Comparison of ENCODE assay signal across 15 cellular contexts in genomic region chr17:41907633-41908539, GRCh38. TPM values are rescaled to one million over a fixed set of nuclear protein-coding genes. Genes with fewer than 3 reads are reported as not detected.
DNase-seq lines count a peak whose midpoint lies in the region; ATAC-seq, FAIRE-seq and TF ChIP-seq lines count a peak whose summit lies in the region.
"Had no signal": no experiment of that assay in that cellular context is flagged by ENCODE, and none has a peak within 500 bp of the region (broad histone marks: within the 10 kb centered on the region; RNA-seq: fewer than 3 reads in every experiment).

No MANE protein-coding gene starts in this region.

- H3K9me3 ChIP-seq in fibroblast of lung (ENCODE audit: control insufficient read depth, insufficient read depth, low read depth, low read length) (no peaks in the 10 kb centered on the region), pancreas (no peaks in the 10 kb centered on the region), upper lobe of left lung (no peaks in the 10 kb centered on the region)

- peaks cover 45% of the 10 kb centered on the region for H3K36me3 ChIP-seq in fibroblast of lung (ENCODE audit: control insufficient read depth, insufficient read depth, low read length)
- H3K36me3 ChIP-seq in pancreas: peaks cover 5 to 59% (median 7%) of the 10 kb centered on the region in 3 donors
- peaks cover 24 to 97% (median 91%) of the 10 kb centered on the region in 4 donors for H3K36me3 ChIP-seq in upper lobe of left lung

- TF ChIP-seq CTCF in fibroblast of lung (conservative IDR thresholded peaks at IDR 0.05 in 1 of 2, IDR thresholded peaks at IDR 0.05 in 1 of 2; ENCODE audit: low read depth in 1 of 2, low read length in 2 of 2) (no peak), pancreas (IDR thresholded peaks at IDR 0.05) (no peak), upper lobe of left lung (IDR thresholded peaks at IDR 0.05) (no peak)

- peak; percentile 64 to 88 (median 87) for ATAC-seq in pancreas
- ATAC-seq in GM19351 (IDR thresholded peaks at IDR 0.05; ENCODE audit: unreplicated experiment): no peak
- ATAC-seq in upper lobe of left lung (ENCODE audit: low FRiP score in 2 of 2): no peak
- ATAC-seq: T-cell had no signal

- H3K4me1 ChIP-seq in fibroblast of lung (ENCODE audit: control insufficient read depth, extremely low read depth, insufficient read depth, low read length) (peaks cover 37% of the 10 kb centered on the region), pancreas (peaks cover 0 to 25% (median 14%) of the 10 kb centered on the region in 3 donors), upper lobe of left lung (no peaks in the 10 kb centered on the region)

- H3K4me3 ChIP-seq in fibroblast of lung (replicated peaks in 1 of 4; ENCODE audit: control extremely low read depth in 1 of 4, insufficient read depth in 1 of 4, low read depth in 3 of 4, low read length in 4 of 4) (no peak overlapping the region), pancreas (no peak overlapping the region), upper lobe of left lung (no peak overlapping the region)

- H3K27ac ChIP-seq in fibroblast of lung (ENCODE audit: insufficient read depth, low read length) (peak overlapping the region; percentile 58), pancreas (peak overlapping the region in 3 of 4 donors; percentile 6 to 48 (median 22)), upper lobe of left lung (no peak overlapping the region)

- TF ChIP-seq POLR2A in upper lobe of left lung (IDR thresholded peaks at IDR 0.05): no peak

- H3K79me2 ChIP-seq in fibroblast of lung (ENCODE audit: control insufficient read depth, insufficient read depth, low read length): peaks cover 25% of the 10 kb centered on the region

- peak; percentile 64 for DNase-seq in DMS53 treated with DMSO at 0.1 percent for 48 hours (lab: John Stamatoyannopoulos, UW; ENCODE audit: unreplicated experiment)
- DNase-seq in RCC 7860 (ENCODE audit: low spot score): peak; percentile 99
- DNase-seq in fibroblast of lung (ENCODE audit: low read depth in 2 of 2): peak; percentile 43 to 44
- DNase-seq in pancreas: peak in 3 of 6 donors; percentile 45 to 81 (median 64)
- no peak for DNase-seq in cerebellar nuclear complex (lab: John Stamatoyannopoulos, UW)
- DNase-seq in upper lobe of left lung: no peak
- DNase-seq in urothelium cell line (ENCODE audit: low spot score): no peak
- DNase-seq: activated CD4-positive, alpha-beta memory T cell treated with anti-CD3 and anti-CD28 coated beads, Interleukin-2, amount 10 ng/mL, durations not matched to agents 7 days and 5 days; activated naive CD8-positive, alpha-beta T cell treated with anti-CD3 and anti-CD28 coated beads, Interleukin-2, amount 10 ng/mL, durations not matched to agents 7 days and 5 days; mesendoderm; MV-4-11; NCI-H774; T-cell had no signal

- no peak for TF ChIP-seq EP300 in upper lobe of left lung (IDR thresholded peaks at IDR 0.05)

- H3K4me2 ChIP-seq in fibroblast of lung (ENCODE audit: extremely low read depth, insufficient read depth, low read length): no peak overlapping the region

- intact Hi-C loops in pancreas (cut with DNase I): no loop called here

- 51 to 54% methylated on average over 14 of the region's 14 CpGs for WGBS in pancreas, 2 donors
- 86 to 92% methylated on average over 13 to 14 of the region's 14 CpGs for WGBS in upper lobe of left lung, 2 donors

- no peak overlapping the region for H2AFZ ChIP-seq in fibroblast of lung (ENCODE audit: low read length)

- no peaks in the 10 kb centered on the region for H4K20me1 ChIP-seq in fibroblast of lung (ENCODE audit: control insufficient read depth, extremely low read depth, insufficient read depth, low read length)

- no peaks in the 10 kb centered on the region for H3K27me3 ChIP-seq in fibroblast of lung (ENCODE audit: control insufficient read depth, insufficient read depth, low read length)
- no peaks in the 10 kb centered on the region for H3K27me3 ChIP-seq in pancreas
- H3K27me3 ChIP-seq in upper lobe of left lung: no peaks in the 10 kb centered on the region

- H3K9ac ChIP-seq in fibroblast of lung (ENCODE audit: insufficient read depth, low read length): no peak overlapping the region

- peak; percentile 99 for FAIRE-seq in RCC 7860 (lab: Jason Lieb, UNC)
- no peak for FAIRE-seq in pancreas (lab: Jason Lieb, UNC)
- no peak for FAIRE-seq in urothelium cell line (lab: Jason Lieb, UNC)
- FAIRE-seq: GM12892 had no signal

RNA-seq across cellular contexts. Expression of gene ACLY, which starts 10.9 kb away (rescaled TPM):
- total RNA-seq in fibroblast of lung: 108 and 312 TPM in 2 replicates
- polyA plus RNA-seq in fibroblast of lung: 225 and 241 TPM in 2 replicates
- polyA plus RNA-seq in fibroblast of lung (2012): 183 and 200 TPM in 2 replicates
- polyA minus RNA-seq in fibroblast of lung (ENCODE audit: low replicate concordance): 503 and 557 TPM in 2 replicates
- total RNA-seq in pancreas: 100 to 1,000 TPM in 1 of 6 donors, 10 to 100 TPM in 5; 38.6 to 101 (median 58.3) TPM
- polyA plus RNA-seq in pancreas: 10 to 100 TPM; 22.0 to 68.7 TPM
- 100 to 1,000 TPM in 2 of 6 donors, 10 to 100 TPM in 4; 41.9 to 132 (median 84.6) TPM for total RNA-seq in upper lobe of left lung

RNA-seq across cellular contexts. Expression of gene ODAD4, which starts 22.5 kb away (rescaled TPM):
- total RNA-seq in fibroblast of lung: 0.99 and 1.3 TPM in 2 replicates
- 0.36 and 0.50 TPM in 2 replicates for polyA plus RNA-seq in fibroblast of lung
- polyA plus RNA-seq in fibroblast of lung (2012): 0.50 and 0.80 TPM in 2 replicates
- not detected in 2 replicates for polyA minus RNA-seq in fibroblast of lung (ENCODE audit: low replicate concordance)
- under 1 TPM; 0.20 to 0.98 (median 0.57) TPM for total RNA-seq in pancreas
- polyA plus RNA-seq in pancreas: 1 to 10 TPM; 1.2 to 4.1 TPM
- 10 to 100 TPM in 2 of 6 donors, 1 to 10 TPM in 4; 1.2 to 16.9 (median 4.8) TPM for total RNA-seq in upper lobe of left lung

RNA-seq across cellular contexts. Expression of gene KLHL11, which starts 42.7 kb away (rescaled TPM):
- total RNA-seq in fibroblast of lung (24.4 and 28.2 TPM in 2 replicates), pancreas (1 to 10 TPM; 4.3 to 7.8 (median 5.8) TPM), upper lobe of left lung (10 to 100 TPM; 13.3 to 25.2 (median 15.5) TPM)
- polyA plus RNA-seq in fibroblast of lung (8.1 and 8.7 TPM in 2 replicates), pancreas (under 1 TPM; 0.61 to 0.75 TPM)
- 1.8 and 2.3 TPM in 2 replicates for polyA plus RNA-seq in fibroblast of lung (2012)
- polyA minus RNA-seq in fibroblast of lung (ENCODE audit: low replicate concordance): 6.4 and 12.2 TPM in 2 replicates

RNA-seq across cellular contexts. Expression of gene CNP, which starts 58.7 kb away (rescaled TPM):
- 50.6 and 60.4 TPM in 2 replicates for total RNA-seq in fibroblast of lung
- 57.7 and 59.9 TPM in 2 replicates for polyA plus RNA-seq in fibroblast of lung
- polyA plus RNA-seq in fibroblast of lung (2012): 84.1 and 95.5 TPM in 2 replicates
- polyA minus RNA-seq in fibroblast of lung (ENCODE audit: low replicate concordance): 390 and 485 TPM in 2 replicates
- 10 to 100 TPM; 26.3 to 45.8 (median 32.1) TPM for total RNA-seq in pancreas
- 10 to 100 TPM; 26.4 to 34.4 TPM for polyA plus RNA-seq in pancreas
- 10 to 100 TPM; 33.4 to 62.3 (median 45.3) TPM for total RNA-seq in upper lobe of left lung

Comparison
In these comparisons a context has a peak if more than half of its experiments do, and no peak if none do; other contexts are left out.
1. DNase-seq: peak in DMS53 treated with DMSO at 0.1 percent for 48 hours (single experiment), RCC 7860 (single experiment) and fibroblast of lung (2 of 2); none in cerebellar nuclear complex (0 of 2), upper lobe of left lung (0 of 2) and urothelium cell line (single experiment).
2. H3K27ac ChIP-seq: peak in fibroblast of lung (single experiment) and pancreas (3 of 4); none in upper lobe of left lung (0 of 4).
3. ATAC-seq: peak in pancreas (4 of 4); none in GM19351 (single experiment) and upper lobe of left lung (0 of 2).